Comparison of ENCODE assay signal across 14 cellular contexts in the genomic region with DNA sequence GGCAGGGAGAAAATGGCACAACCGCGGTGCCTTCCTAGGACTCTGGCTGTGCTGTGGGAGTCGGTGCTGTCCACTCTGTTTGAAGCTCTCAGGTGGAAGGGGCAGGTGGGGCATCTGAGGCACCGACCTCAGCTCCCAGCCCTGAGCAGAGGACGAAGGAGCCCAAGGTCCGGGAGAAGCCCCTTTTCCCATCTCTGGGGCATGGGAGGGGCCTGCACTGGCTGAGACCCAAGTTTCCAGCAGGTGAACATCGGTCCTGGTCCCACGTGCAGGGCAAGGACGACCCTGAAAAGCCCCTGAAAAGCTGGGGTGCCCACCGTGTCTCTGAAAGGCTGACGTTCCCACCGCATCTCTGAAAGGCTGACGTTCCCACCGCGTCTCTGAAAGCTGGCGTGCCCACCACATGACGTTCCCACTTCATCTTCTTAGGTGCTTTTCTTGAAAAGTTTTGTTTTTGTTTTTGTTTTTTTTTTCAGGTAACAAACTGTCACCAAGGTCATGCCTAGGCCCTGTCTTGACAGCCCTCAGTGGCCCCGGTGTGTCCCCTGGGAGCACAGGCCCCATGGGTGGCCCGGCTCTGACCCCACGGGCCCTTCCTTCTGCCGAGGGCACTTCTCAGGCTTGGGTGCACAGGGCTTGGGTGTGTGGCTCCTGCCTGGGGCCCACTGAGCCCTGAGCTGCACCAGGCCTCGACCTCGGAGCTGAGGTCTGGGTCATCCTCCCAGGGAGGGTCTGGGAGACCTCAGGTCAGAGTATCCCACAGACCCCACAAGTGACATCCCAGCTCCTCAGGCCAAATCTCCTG. TPM values are rescaled to one million over a fixed set of nuclear protein-coding genes. Genes with fewer than 3 reads are reported as not detected.
A peak's percentile ranks its signal among the peaks of the same experiment; 100 is the strongest.
DNase-seq lines count a peak whose midpoint lies in the region; ATAC-seq and TF ChIP-seq lines count a peak whose summit lies in the region.
"Had no signal": no experiment of that assay in that cellular context is flagged by ENCODE, and none has a peak within 500 bp of the region (broad histone marks: within the 10 kb centered on the region; RNA-seq: fewer than 3 reads in every experiment).

No MANE protein-coding gene starts in this region.

- H3K9me3 ChIP-seq in Peyer's patch, result peaks cover 0 to 16% (median 0%) of the 10 kb centered on the region in 4 donors
- no peaks in the 10 kb centered on the region for H3K9me3 ChIP-seq in right cardiac atrium (ENCODE audit: control insufficient read depth, low read length)
- H3K9me3 ChIP-seq in spleen, result peaks cover 0 to 4% (median 0%) of the 10 kb centered on the region in 8 donors

- H3K27ac ChIP-seq in Peyer's patch, result no peak overlapping the region
- H3K27ac ChIP-seq in right cardiac atrium (ENCODE audit: low read length), result no peak overlapping the region
- no peak overlapping the region for H3K27ac ChIP-seq in spleen
- H3K27ac ChIP-seq in RWPE1, result no peak overlapping the region

- H3K27me3 ChIP-seq in Peyer's patch (no peaks in the 10 kb centered on the region), right cardiac atrium (ENCODE audit: control insufficient read depth, insufficient read depth) (no peaks in the 10 kb centered on the region), spleen (replicated peaks in 1 of 7) (peaks cover 0 to 76% (median 53%) of the 10 kb centered on the region in 7 donors)

- TF ChIP-seq CTCF in Peyer's patch (IDR thresholded peaks at IDR 0.05) (no peak), spleen (IDR thresholded peaks at IDR 0.05 in 8 of 11, conservative IDR thresholded peaks at IDR 0.05 in 3 of 11) (no peak), RWPE1 (conservative IDR thresholded peaks at IDR 0.05; ENCODE audit: low read depth) (no peak)

- WGBS in right cardiac atrium, result 79% methylated on average over 23 of the region's 23 CpGs
- WGBS in spleen, 5 donors, result 81 to 86% (median 84%) methylated on average over 16 to 23 of the region's 23 CpGs

- intact Hi-C loops in right cardiac atrium (cut with DNase I), result no loop called here
- intact Hi-C loops in spleen (cut with DNase I; ENCODE audit: low total_unique reads), result no loop called here

- POLR2A ChIA-PET in RWPE1 (lab: Yijun Ruan, JAX; ENCODE audit: low non-redundant PET), result no interaction called here

- CTCF ChIA-PET in RWPE1 (lab: Yijun Ruan, JAX), result interaction anchor here (0.6 kb wide), 1 partner anchor 933 kb away, joined by 3 read pairs; no protein-coding TSS in a partner anchor

- TF ChIP-seq POLR2A in Peyer's patch (IDR thresholded peaks at IDR 0.05) (no peak), spleen (IDR thresholded peaks at IDR 0.05) (no peak)

- H3K36me3 ChIP-seq in Peyer's patch, result no peaks in the 10 kb centered on the region
- H3K36me3 ChIP-seq in spleen, result no peaks in the 10 kb centered on the region

- peak; percentile 52 for DNase-seq in activated CD8-positive, alpha-beta memory T cell treated with anti-CD3 and anti-CD28 coated beads for 24 hours
- DNase-seq in activated CD8-positive, alpha-beta memory T cell treated with anti-CD3 and anti-CD28 coated beads, Interleukin-2, amount 50 U/mL, for 48 hours, result no peak
- peak in 2 of 3 donors; percentile 37 to 48 for DNase-seq in Peyer's patch
- DNase-seq in right cardiac atrium, result peak; percentile 7 to 44 (median 26)
- peak; percentile 68 for DNase-seq in spleen
- DNase-seq in RWPE1 (ENCODE audit: low spot score), result no peak
- DNase-seq in kidney glomerular epithelial cell (lab: John Stamatoyannopoulos, UW), result no peak
- DNase-seq: activated T-cell treated with anti-CD3 and anti-CD28 coated beads, Interleukin-2, amount 50 U/mL, for 4 hours; DMS 273 treated with DMSO at 0.1 percent for 48 hours; NCI-H1105 treated with DMSO at 0.1 percent for 48 hours; NCI-H510A treated with DMSO at 0.1 percent for 48 hours; SHP77 had no signal

- no peak overlapping the region for H3K4me3 ChIP-seq in Peyer's patch
- no peak overlapping the region for H3K4me3 ChIP-seq in right cardiac atrium (ENCODE audit: low read length)
- H3K4me3 ChIP-seq in spleen, result no peak overlapping the region

- H3K4me1 ChIP-seq in Peyer's patch (peaks cover 0 to 30% (median 8%) of the 10 kb centered on the region in 4 donors), right cardiac atrium (ENCODE audit: control insufficient read depth, insufficient read depth, low read length) (no peaks in the 10 kb centered on the region), spleen (peaks cover 12 to 38% (median 16%) of the 10 kb centered on the region in 6 donors)

- ATAC-seq in right cardiac atrium (no peak), HG02759 (IDR thresholded peaks at IDR 0.05; ENCODE audit: unreplicated experiment) (no peak)
- ATAC-seq: activated T-cell treated with anti-CD3 and anti-CD28 coated beads, Interleukin-2, amount 50 U/mL, for 4 hours; T-cell had no signal

RNA-seq across cellular contexts. Expression of a gene that starts 17.8 kb away (rescaled TPM):
- total RNA-seq in Peyer's patch, result 100 to 1,000 TPM in 3 of 4 donors, 10 to 100 TPM in 1; 16.5 to 320 (median 283) TPM
- 1 to 10 TPM in 2 of 4 donors, under 1 TPM in 2; 0.94 to 1.1 (median 0.99) TPM for total RNA-seq in right cardiac atrium
- 1.1 TPM for polyA plus RNA-seq in right cardiac atrium
- 1 to 10 TPM; 1.0 to 3.2 (median 1.3) TPM for total RNA-seq in spleen
- polyA plus RNA-seq in spleen, result 1 to 10 TPM; 1.5 to 1.8 (median 1.5) TPM

Comparison
In these comparisons a context has a peak if more than half of its experiments do, and no peak if none do; other contexts are left out.
1. DNase-seq: peak in activated CD8-positive, alpha-beta memory T cell treated with anti-CD3 and anti-CD28 coated beads for 24 hours (single experiment), Peyer's patch (2 of 3), right cardiac atrium (3 of 3) and spleen (single experiment); none in activated CD8-positive, alpha-beta memory T cell treated with anti-CD3 and anti-CD28 coated beads, Interleukin-2, amount 50 U/mL, for 48 hours (single experiment), RWPE1 (single experiment) and kidney glomerular epithelial cell (single experiment).
2. RNA of a gene that starts 17.8 kb away (total RNA-seq): 16.5 to 320 TPM in Peyer's patch; 1.0 to 3.2 TPM in spleen and 0.94 to 1.1 TPM in right cardiac atrium; every median in the first group is over 4 times any median in the second.